8 cellular contexts compared by ENCODE assay signal in the genomic region with DNA sequence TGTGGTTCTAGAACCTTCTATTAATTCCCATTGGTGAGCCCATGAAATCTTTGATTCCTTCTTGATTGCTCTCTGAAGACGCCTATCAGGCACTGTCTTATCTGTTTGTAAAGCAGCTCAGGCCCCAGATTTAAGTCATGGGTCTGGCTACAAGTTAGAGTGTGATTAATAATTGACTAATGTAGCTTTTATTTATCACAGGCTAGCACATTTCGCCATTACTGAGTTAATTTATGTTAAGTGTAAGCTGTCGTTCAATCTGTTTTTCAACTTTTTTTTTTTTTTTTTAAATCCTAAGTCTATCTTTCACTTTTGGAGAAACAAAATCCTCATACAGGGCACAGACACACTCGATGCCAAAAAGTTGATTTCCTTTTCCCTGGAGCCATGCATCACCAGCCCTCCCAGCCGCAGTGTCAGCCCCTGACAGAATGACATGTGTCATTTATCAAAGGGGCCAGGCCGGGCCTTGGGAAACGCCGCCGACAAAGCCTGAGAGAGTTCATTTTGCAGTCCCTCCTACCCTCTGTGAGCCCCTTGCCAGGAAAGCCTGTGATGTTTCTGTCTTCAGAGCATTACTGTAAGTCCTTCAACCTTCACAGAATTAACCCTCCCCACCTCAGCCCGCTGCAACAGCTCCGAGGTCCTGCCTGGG. TPM values are rescaled to one million over a fixed set of nuclear protein-coding genes. Genes with fewer than 3 reads are reported as not detected.
DNase-seq lines count a peak whose midpoint lies in the region; ATAC-seq and TF ChIP-seq lines count a peak whose summit lies in the region.

No MANE protein-coding gene starts in this region.

- H3K4me1 Mint-ChIP-seq in T-helper 17 cell = peaks cover 18% of the 10 kb centered on the region
- peaks cover 16% of the 10 kb centered on the region for H3K4me1 Mint-ChIP-seq in glutamatergic neuron (ENCODE audit: low read depth, unreplicated experiment)

- DNase-seq in AG04449 (ENCODE audit: low read depth, low spot score) (no peak), T-helper 17 cell (no peak), glutamatergic neuron (peak; percentile 41), osteoblast (ENCODE audit: insufficient read length, low spot score, missing footprints) (no peak), NCI-H2107 treated with DMSO at 0.1 percent for 48 hours (lab: John Stamatoyannopoulos, UW; ENCODE audit: unreplicated experiment) (no peak), NCI-H526 (lab: John Stamatoyannopoulos, UW) (no peak), NCI-H128 (lab: John Stamatoyannopoulos, UW; ENCODE audit: unreplicated experiment) (no peak)

- H3K9me3 ChIP-seq in T-helper 17 cell (ENCODE audit: control insufficient read depth, low read length, poor library complexity, severe bottlenecking) = no peaks in the 10 kb centered on the region
- no peaks in the 10 kb centered on the region for H3K9me3 ChIP-seq in osteoblast (ENCODE audit: low read depth, low read length)

- H3K4me3 ChIP-seq in AG04449 (ENCODE audit: low read depth, low read length) = peak overlapping the region; percentile 33
- H3K4me3 ChIP-seq in osteoblast (ENCODE audit: insufficient read depth, low read length) = peak overlapping the region; percentile 65

- no peaks in the 10 kb centered on the region for H3K36me3 Mint-ChIP-seq in T-helper 17 cell (ENCODE audit: low read depth)
- no peaks in the 10 kb centered on the region for H3K36me3 Mint-ChIP-seq in glutamatergic neuron (ENCODE audit: unreplicated experiment)

- CTCF ChIA-PET in AG04449 (lab: Yijun Ruan, JAX) = interaction anchor here (0.5 to 1.2 kb wide), 2 partner anchors 573 to 1029 kb away, joined by 3 read pairs; no protein-coding TSS in a partner anchor

- H3K27ac Mint-ChIP-seq in T-helper 17 cell = peak overlapping the region; percentile 39
- H3K27ac Mint-ChIP-seq in glutamatergic neuron (ENCODE audit: unreplicated experiment) = peak overlapping the region; percentile 68

- no peaks in the 10 kb centered on the region for H3K27me3 Mint-ChIP-seq in T-helper 17 cell
- no peaks in the 10 kb centered on the region for H3K27me3 Mint-ChIP-seq in glutamatergic neuron (ENCODE audit: unreplicated experiment)

- H2AFZ ChIP-seq in osteoblast (ENCODE audit: low read length) = peak overlapping the region; percentile 49

- TF ChIP-seq CTCF in AG04449 (IDR thresholded peaks at IDR 0.05; ENCODE audit: insufficient read depth, low read length, missing control alignments) (no peak), glutamatergic neuron (IDR thresholded peaks at IDR 0.05; ENCODE audit: partially characterized antibody, unreplicated experiment) (no peak), osteoblast (IDR thresholded peaks at IDR 0.05; ENCODE audit: extremely low read depth, low read depth, low read length) (no peak)

- no peak overlapping the region for H3K4me3 Mint-ChIP-seq in T-helper 17 cell
- H3K4me3 Mint-ChIP-seq in glutamatergic neuron (ENCODE audit: unreplicated experiment) = no peak overlapping the region

- ATAC-seq in T-helper 17 cell (no peak), GM19397 (IDR thresholded peaks at IDR 0.05; ENCODE audit: unreplicated experiment) (no peak)

- H3K79me2 ChIP-seq in osteoblast (ENCODE audit: insufficient read depth, low read length) = peaks cover 57% of the 10 kb centered on the region

- peak overlapping the region; percentile 84 for H3K4me2 ChIP-seq in osteoblast (ENCODE audit: insufficient read depth, low read length)

- H3K27ac ChIP-seq in osteoblast (ENCODE audit: low read depth, low read length) = peak overlapping the region; percentile 22

- POLR2A ChIA-PET in AG04449 (lab: Yijun Ruan, JAX) = no interaction called here

- H3K4me1 ChIP-seq in osteoblast (ENCODE audit: insufficient read depth, low read length) = peaks cover 31% of the 10 kb centered on the region

- no peaks in the 10 kb centered on the region for H3K9me3 Mint-ChIP-seq in glutamatergic neuron (ENCODE audit: unreplicated experiment)

- H4K20me1 ChIP-seq in osteoblast (ENCODE audit: insufficient read depth, low read length) = no peaks in the 10 kb centered on the region

- H3K36me3 ChIP-seq in osteoblast (ENCODE audit: insufficient read depth, low read length) = no peaks in the 10 kb centered on the region

- no peaks in the 10 kb centered on the region for H3K27me3 ChIP-seq in osteoblast (ENCODE audit: insufficient read depth, low read length)

RNA-seq across cellular contexts. Expression of a gene that starts 15.8 kb away (rescaled TPM):
- total RNA-seq in T-helper 17 cell (10 to 100 TPM; 17.5 to 17.6 TPM), glutamatergic neuron (ENCODE audit: unreplicated experiment) (5.3 TPM), osteoblast (8.5 and 10.5 TPM in 2 replicates)

RNA-seq across cellular contexts. Expression of a gene that starts 17.5 kb away (rescaled TPM):
- 10 to 100 TPM; 20.8 to 25.1 TPM for total RNA-seq in T-helper 17 cell
- 20.4 TPM for total RNA-seq in glutamatergic neuron (ENCODE audit: unreplicated experiment)
- 8.3 and 10.3 TPM in 2 replicates for total RNA-seq in osteoblast
